Comparison of ENCODE assay signal across 8 cellular contexts in the genomic region with DNA sequence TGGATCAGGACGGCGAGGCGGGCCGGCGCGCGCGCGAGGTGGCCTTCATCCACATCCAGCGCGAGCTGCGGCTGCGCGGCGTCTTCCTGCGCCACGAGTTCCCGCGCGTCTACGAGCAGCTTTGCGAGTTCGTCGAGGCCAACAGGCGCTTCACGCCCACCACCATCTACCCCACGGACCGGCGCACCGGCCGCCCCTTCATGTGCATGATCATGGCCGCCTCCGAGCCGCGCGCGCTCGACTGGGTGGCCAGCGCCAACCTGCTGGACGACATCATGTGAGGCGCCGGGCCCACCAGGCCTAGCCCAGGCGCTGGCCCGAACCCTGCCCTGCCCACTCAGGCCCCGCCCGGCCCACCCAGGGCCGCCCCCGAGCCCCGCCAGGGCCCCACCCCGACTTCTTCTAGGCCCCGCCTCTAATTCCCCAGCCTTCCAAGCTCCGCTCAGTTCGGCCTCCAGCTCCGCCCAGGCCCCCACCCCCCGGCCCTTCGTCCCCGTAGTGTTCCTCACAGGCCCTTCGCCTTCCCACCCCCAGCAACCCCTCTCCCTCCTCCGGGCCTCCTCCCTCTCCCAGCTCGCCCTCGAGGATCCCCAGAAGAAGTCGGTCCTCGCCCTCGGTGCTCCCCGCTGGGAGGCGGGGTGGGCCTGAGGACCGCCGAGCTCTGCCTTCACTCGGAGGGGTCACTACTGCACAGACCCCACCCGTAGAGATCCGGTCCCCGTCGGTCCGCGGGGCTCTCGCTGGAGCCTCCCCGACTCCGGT. TPM values are rescaled to one million over a fixed set of nuclear protein-coding genes. Genes with fewer than 3 reads are reported as not detected.
DNase-seq lines count a peak whose midpoint lies in the region; ATAC-seq, FAIRE-seq and TF ChIP-seq lines count a peak whose summit lies in the region.

No MANE protein-coding gene starts in this region.

- peaks cover 0 to 10% (median 0%) of the 10 kb centered on the region in 3 donors for H3K36me3 ChIP-seq in pancreas

- WGBS in pancreas, 2 donors = 32 to 41% methylated on average over 33 to 78 of the region's 78 CpGs

- peak overlapping the region; percentile 42 for H3K27ac Mint-ChIP-seq in CD4-positive, alpha-beta T cell

- peaks cover 15% of the 10 kb centered on the region for H3K27me3 ChIP-seq in CD4-positive, alpha-beta T cell (ENCODE audit: control insufficient read depth, insufficient read depth, low read length)
- no peaks in the 10 kb centered on the region for H3K27me3 ChIP-seq in pancreas

- peak overlapping the region; percentile 66 to 94 (median 90) for H3K4me3 ChIP-seq in pancreas

- peaks cover 18% of the 10 kb centered on the region for H3K4me1 Mint-ChIP-seq in CD4-positive, alpha-beta T cell (ENCODE audit: low read depth)

- H3K36me3 Mint-ChIP-seq in CD4-positive, alpha-beta T cell (ENCODE audit: low read depth) = peaks cover 8% of the 10 kb centered on the region

- peaks cover 31% of the 10 kb centered on the region for H3K27me3 Mint-ChIP-seq in CD4-positive, alpha-beta T cell

- no peaks in the 10 kb centered on the region for H3K9me3 ChIP-seq in CD4-positive, alpha-beta T cell (ENCODE audit: control insufficient read depth, low read length)
- no peaks in the 10 kb centered on the region for H3K9me3 ChIP-seq in pancreas

- peaks cover 28 to 36% (median 29%) of the 10 kb centered on the region in 3 donors for H3K4me1 ChIP-seq in pancreas

- ATAC-seq in CD4-positive, alpha-beta T cell (ENCODE audit: poor library complexity) = no peak
- ATAC-seq in pancreas (peak in 2 of 4 donors; percentile 1 to 2), HG03442 (IDR thresholded peaks at IDR 0.05; ENCODE audit: unreplicated experiment) (no peak)
- no peak for ATAC-seq in activated CD4-positive, CD25-positive, alpha-beta regulatory T cell treated with anti-CD3 and anti-CD28 coated beads, Interleukin-2, amount 50 U/mL, for 24 hours

- TF ChIP-seq CTCF in CD4-positive, alpha-beta T cell (IDR thresholded peaks at IDR 0.05) = no peak
- no peak for TF ChIP-seq CTCF in pancreas (IDR thresholded peaks at IDR 0.05)

- no peak for DNase-seq in CD4-positive, alpha-beta T cell
- peak; percentile 94 for DNase-seq in HuH-7.5 (ENCODE audit: low spot score)
- peak; percentile 37 to 45 for DNase-seq in activated CD4-positive, alpha-beta T cell treated with anti-CD3 and anti-CD28 coated beads, Interleukin-2, amount 50 U/mL, for 48 hours
- DNase-seq in fibroblast of the conjunctiva (ENCODE audit: low read depth) = peak; percentile 65
- DNase-seq in pancreas = peak in 3 of 6 donors; percentile 56 to 85 (median 70)
- DNase-seq in GM19239 (ENCODE audit: insufficient read length, low spot score) = no peak

- intact Hi-C loops in CD4-positive, alpha-beta T cell (cut with DNase I, micrococcal nuclease) = loop anchor here in 1 of 2 experiments (1.0 to 10.0 kb wide), 3 partner anchors 34 to 98 kb away; partner anchors contain the start of genes C8G, FBXW5 and RABL6
- intact Hi-C loops in pancreas (cut with DNase I) = loop anchor here in 2 of 3 donors (10.0 kb wide), 2 partner anchors 52 to 98 kb away; partner anchors contain the start of genes C8G (in 1 of the 2), CCDC183 (in 1 of the 2), FBXW5 (in 1 of the 2) and TMEM141 (in 1 of the 2)

- FAIRE-seq in pancreas (lab: Jason Lieb, UNC) = no peak
- FAIRE-seq in GM19239 (lab: Jason Lieb, UNC) = no peak

- CTCF ChIA-PET in CD4-positive, alpha-beta T cell (lab: Charles Lee) = no interaction called here

- POLR2A ChIA-PET in CD4-positive, alpha-beta T cell (lab: Charles Lee) = interaction anchor here (1.1 to 1.7 kb wide), 7 partner anchors 17 to 149 kb away, joined by 3 to 6 read pairs (median 4); partner anchors contain the start of genes CLIC3, EDF1 and TRAF2

- H3K4me3 Mint-ChIP-seq in CD4-positive, alpha-beta T cell = peak overlapping the region; percentile 82

- no peak overlapping the region for H3K27ac ChIP-seq in CD4-positive, alpha-beta T cell (ENCODE audit: low read depth, low read length)
- peak overlapping the region; percentile 74 to 93 (median 90) for H3K27ac ChIP-seq in pancreas

- no peaks in the 10 kb centered on the region for H3K9me3 Mint-ChIP-seq in CD4-positive, alpha-beta T cell

RNA-seq across cellular contexts. Expression of gene PHPT1, which starts 2.0 kb away (rescaled TPM):
- total RNA-seq in CD4-positive, alpha-beta T cell = 10 to 100 TPM; 13.6 to 17.8 TPM
- 10 to 100 TPM; 75.2 to 95.5 (median 79.0) TPM for total RNA-seq in pancreas
- polyA plus RNA-seq in pancreas = 100 to 1,000 TPM; 180 to 189 TPM

RNA-seq across cellular contexts. Expression of gene MAMDC4, which starts 4.9 kb away (rescaled TPM):
- total RNA-seq in CD4-positive, alpha-beta T cell = 1 to 10 TPM; 2.2 to 3.4 TPM
- total RNA-seq in pancreas = 10 to 100 TPM in 1 of 6 donors, 1 to 10 TPM in 5; 3.0 to 13.3 (median 4.8) TPM
- polyA plus RNA-seq in pancreas = 10 to 100 TPM; 28.7 to 38.6 TPM

RNA-seq across cellular contexts. Expression of gene AJM1, which starts 5.0 kb away (rescaled TPM):
- total RNA-seq in CD4-positive, alpha-beta T cell = 1 to 10 TPM; 1.1 to 1.2 TPM
- total RNA-seq in pancreas = 1 to 10 TPM; 2.9 to 5.5 (median 4.2) TPM
- 10 to 100 TPM in 1 of 2 donors, 1 to 10 TPM in 1; 9.0 to 11.7 TPM for polyA plus RNA-seq in pancreas

RNA-seq across cellular contexts. Expression of gene EDF1, which starts 18.9 kb away (rescaled TPM):
- 100 to 1,000 TPM; 215 to 220 TPM for total RNA-seq in CD4-positive, alpha-beta T cell
- total RNA-seq in pancreas = 100 to 1,000 TPM; 230 to 422 (median 268) TPM
- polyA plus RNA-seq in pancreas = 100 to 1,000 TPM; 443 to 612 TPM

RNA-seq across cellular contexts. Expression of gene TRAF2, which starts 39.1 kb away (rescaled TPM):
- 10 to 100 TPM; 10.6 to 11.6 TPM for total RNA-seq in CD4-positive, alpha-beta T cell
- total RNA-seq in pancreas = 10 to 100 TPM in 1 of 6 donors, 1 to 10 TPM in 5; 4.8 to 13.4 (median 6.9) TPM
- 10 to 100 TPM; 14.4 TPM for polyA plus RNA-seq in pancreas

Comparison
In these comparisons a context has a peak if more than half of its experiments do, and no peak if none do; other contexts are left out.
1. DNase-seq: peak in HuH-7.5 (single experiment), activated CD4-positive, alpha-beta T cell treated with anti-CD3 and anti-CD28 coated beads, Interleukin-2, amount 50 U/mL, for 48 hours (2 of 2) and fibroblast of the conjunctiva (single experiment); none in CD4-positive, alpha-beta T cell (0 of 10) and GM19239 (single experiment).
2. RNA of gene PHPT1, which starts 2.0 kb away (total RNA-seq): 75.2 to 95.5 TPM in pancreas; 13.6 to 17.8 TPM in CD4-positive, alpha-beta T cell; every median in the first group is over 4 times any median in the second.